1 cellular context compared by ENCODE assay signal in the genomic region with DNA sequence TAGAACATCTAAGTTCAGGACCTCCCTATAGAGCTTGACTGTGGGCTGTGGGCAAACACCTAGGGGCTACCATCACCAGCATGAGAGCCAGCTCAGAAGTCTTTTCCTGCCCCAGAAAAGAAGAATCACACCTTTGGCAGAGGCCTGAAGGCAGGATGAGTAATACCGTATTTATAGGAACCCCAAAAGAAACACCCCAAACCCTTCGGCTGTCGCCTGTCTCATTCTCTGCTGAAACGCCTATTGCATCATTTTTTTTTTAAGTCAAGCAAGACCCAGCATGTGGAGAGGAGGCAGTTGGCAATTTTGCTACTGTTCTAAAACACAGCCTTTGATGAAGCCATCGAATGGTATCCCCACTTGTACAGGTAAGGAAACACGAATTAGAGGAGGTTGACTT.
TF ChIP-seq lines count a peak whose summit lies in the region.

No MANE protein-coding gene starts in this region.

TF ChIP-seq in HepG2, 621 proteins besides CTCF, POLR2A, EP300 and RAD21 (continued from another document):
- TF ChIP-seq, protein P1, sequence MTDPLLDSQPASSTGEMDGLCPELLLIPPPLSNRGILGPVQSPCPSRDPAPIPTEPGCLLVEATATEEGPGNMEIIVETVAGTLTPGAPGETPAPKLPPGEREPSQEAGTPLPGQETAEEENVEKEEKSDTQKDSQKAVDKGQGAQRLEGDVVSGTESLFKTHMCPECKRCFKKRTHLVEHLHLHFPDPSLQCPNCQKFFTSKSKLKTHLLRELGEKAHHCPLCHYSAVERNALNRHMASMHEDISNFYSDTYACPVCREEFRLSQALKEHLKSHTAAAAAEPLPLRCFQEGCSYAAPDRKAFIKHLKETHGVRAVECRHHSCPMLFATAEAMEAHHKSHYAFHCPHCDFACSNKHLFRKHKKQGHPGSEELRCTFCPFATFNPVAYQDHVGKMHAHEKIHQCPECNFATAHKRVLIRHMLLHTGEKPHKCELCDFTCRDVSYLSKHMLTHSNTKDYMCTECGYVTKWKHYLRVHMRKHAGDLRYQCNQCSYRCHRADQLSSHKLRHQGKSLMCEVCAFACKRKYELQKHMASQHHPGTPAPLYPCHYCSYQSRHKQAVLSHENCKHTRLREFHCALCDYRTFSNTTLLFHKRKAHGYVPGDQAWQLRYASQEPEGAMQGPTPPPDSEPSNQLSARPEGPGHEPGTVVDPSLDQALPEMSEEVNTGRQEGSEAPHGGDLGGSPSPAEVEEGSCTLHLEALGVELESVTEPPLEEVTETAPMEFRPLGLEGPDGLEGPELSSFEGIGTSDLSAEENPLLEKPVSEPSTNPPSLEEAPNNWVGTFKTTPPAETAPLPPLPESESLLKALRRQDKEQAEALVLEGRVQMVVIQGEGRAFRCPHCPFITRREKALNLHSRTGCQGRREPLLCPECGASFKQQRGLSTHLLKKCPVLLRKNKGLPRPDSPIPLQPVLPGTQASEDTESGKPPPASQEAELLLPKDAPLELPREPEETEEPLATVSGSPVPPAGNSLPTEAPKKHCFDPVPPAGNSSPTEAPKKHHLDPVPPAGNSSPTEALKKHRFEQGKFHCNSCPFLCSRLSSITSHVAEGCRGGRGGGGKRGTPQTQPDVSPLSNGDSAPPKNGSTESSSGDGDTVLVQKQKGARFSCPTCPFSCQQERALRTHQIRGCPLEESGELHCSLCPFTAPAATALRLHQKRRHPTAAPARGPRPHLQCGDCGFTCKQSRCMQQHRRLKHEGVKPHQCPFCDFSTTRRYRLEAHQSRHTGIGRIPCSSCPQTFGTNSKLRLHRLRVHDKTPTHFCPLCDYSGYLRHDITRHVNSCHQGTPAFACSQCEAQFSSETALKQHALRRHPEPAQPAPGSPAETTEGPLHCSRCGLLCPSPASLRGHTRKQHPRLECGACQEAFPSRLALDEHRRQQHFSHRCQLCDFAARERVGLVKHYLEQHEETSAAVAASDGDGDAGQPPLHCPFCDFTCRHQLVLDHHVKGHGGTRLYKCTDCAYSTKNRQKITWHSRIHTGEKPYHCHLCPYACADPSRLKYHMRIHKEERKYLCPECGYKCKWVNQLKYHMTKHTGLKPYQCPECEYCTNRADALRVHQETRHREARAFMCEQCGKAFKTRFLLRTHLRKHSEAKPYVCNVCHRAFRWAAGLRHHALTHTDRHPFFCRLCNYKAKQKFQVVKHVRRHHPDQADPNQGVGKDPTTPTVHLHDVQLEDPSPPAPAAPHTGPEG (CRISPR knock-in tag; IDR thresholded peaks at IDR 0.05): no peak
- TF ChIP-seq ZNF766 (CRISPR knock-in tag; IDR thresholded peaks at IDR 0.05; ENCODE audit: borderline replicate concordance): no peak
